ENCODE assay signal across 11 cellular contexts in the genomic region with DNA sequence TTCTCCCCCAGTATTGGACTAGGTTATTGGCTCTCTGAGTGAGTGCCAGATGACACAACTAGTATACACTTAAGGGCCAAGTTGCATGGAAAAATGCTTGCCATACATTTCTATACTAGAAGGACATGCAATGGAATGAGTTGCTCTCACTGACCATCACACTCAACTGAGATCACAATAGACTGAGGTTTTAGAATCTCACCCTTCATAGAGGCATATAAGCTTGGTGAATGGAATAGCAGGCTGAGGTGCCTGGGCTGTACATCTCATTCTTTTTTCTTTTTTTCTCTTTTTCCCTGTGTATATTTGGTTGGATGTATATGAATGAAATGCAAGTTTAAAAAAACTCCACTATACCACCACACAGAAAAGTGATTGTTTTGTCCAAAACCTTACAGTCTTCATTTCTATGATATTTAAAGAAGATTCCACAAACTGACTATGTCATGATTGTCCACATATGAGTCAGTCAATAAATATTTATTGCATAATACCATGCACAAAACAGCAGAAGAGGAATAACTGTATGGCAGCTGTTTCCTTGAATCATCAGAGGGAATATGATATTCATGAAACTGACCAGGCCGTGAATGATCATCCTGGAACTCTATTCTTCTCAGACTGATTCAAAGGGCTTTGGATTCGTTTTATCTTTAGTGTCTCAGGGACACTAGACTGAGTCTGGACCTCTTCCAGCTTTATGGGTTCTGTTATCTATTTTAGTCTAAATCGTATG.
DNase-seq lines count a peak whose midpoint lies in the region; ATAC-seq, FAIRE-seq and TF ChIP-seq lines count a peak whose summit lies in the region.
"Had no signal": no experiment of that assay in that cellular context is flagged by ENCODE, and none has a peak within 500 bp of the region (broad histone marks: within the 10 kb centered on the region; RNA-seq: fewer than 3 reads in every experiment).

No MANE protein-coding gene starts in this region.

- H4K20me1 ChIP-seq in HepG2 (ENCODE audit: insufficient read depth, low read length), result no peaks in the 10 kb centered on the region

- no peaks in the 10 kb centered on the region for H3K9me3 ChIP-seq in HepG2 (ENCODE audit: low read length)
- H3K9me3 ChIP-seq in CD4-positive, alpha-beta memory T cell (ENCODE audit: control insufficient read depth in 1 of 2, low read length in 2 of 2), result no peaks in the 10 kb centered on the region

- no peak overlapping the region for H3K4me2 ChIP-seq in HepG2 (ENCODE audit: low read depth, low read length)

- TF ChIP-seq RAD21 in HepG2 (CRISPR knock-in tag; IDR thresholded peaks at IDR 0.05), result no peak

- no peak overlapping the region for H3K4me3 Mint-ChIP-seq in CD4-positive, alpha-beta memory T cell

- intact Hi-C loops in HepG2 (cut with micrococcal nuclease; ENCODE audit: unreplicated experiment), result no loop called here
- intact Hi-C loops in CD4-positive, alpha-beta memory T cell (cut with micrococcal nuclease), result no loop called here

- no peak for TF ChIP-seq POLR2A in HepG2 (IDR thresholded peaks at IDR 0.05; ENCODE audit: insufficient read depth in 1 of 2, low read depth in 2 of 2, low read length in 2 of 2)

- CTCF ChIA-PET in HepG2 (lab: Yijun Ruan, JAX; ENCODE audit: low intra/inter-chr PET ratio, low total read pairs), result no interaction called here
- CTCF ChIA-PET in CD4-positive, alpha-beta memory T cell (lab: Charles Lee; ENCODE audit: partially characterized antibody), result interaction anchor here (1.0 to 1.6 kb wide), 2 partner anchors 12 to 191 kb away, joined by 3 to 5 read pairs; no protein-coding TSS in a partner anchor

- H3K9ac ChIP-seq in HepG2 (ENCODE audit: insufficient read depth, low read depth, low read length), result no peak overlapping the region

- H3K27ac Mint-ChIP-seq in CD4-positive, alpha-beta memory T cell, result peak overlapping the region in 1 of 7 donors; percentile 44

- no peaks in the 10 kb centered on the region for H3K27me3 ChIP-seq in HepG2 (ENCODE audit: control insufficient read depth in 1 of 2, insufficient read depth in 2 of 2, low read length in 2 of 2)
- H3K27me3 ChIP-seq in CD4-positive, alpha-beta memory T cell (ENCODE audit: insufficient read depth, low read length), result no peaks in the 10 kb centered on the region

- H3K9me3 Mint-ChIP-seq in CD4-positive, alpha-beta memory T cell, result no peaks in the 10 kb centered on the region
- H3K9me3 Mint-ChIP-seq: activated T-helper 17 cell treated with anti-CD3 and anti-CD28 coated beads, Interleukin-2, amount 50 U/mL, for 72 hours had no signal

- no peak overlapping the region for H3K4me3 ChIP-seq in AG10803 (ENCODE audit: low read length)
- H3K4me3 ChIP-seq in HepG2 (replicated peaks in 1 of 3; ENCODE audit: insufficient read depth in 1 of 3, low read depth in 2 of 3, low read length in 3 of 3), result no peak overlapping the region
- no peak overlapping the region for H3K4me3 ChIP-seq in CD4-positive, alpha-beta memory T cell (ENCODE audit: low read length in 2 of 2)

- TF ChIP-seq EP300 in HepG2 (IDR thresholded peaks at IDR 0.05; ENCODE audit: low read depth in 2 of 2, low read length in 2 of 2), result no peak
- no peak for TF ChIP-seq EP300 in HepG2 (CRISPR knock-in tag; IDR thresholded peaks at IDR 0.05; ENCODE audit: borderline replicate concordance)

- H3K36me3 Mint-ChIP-seq in CD4-positive, alpha-beta memory T cell, result no peaks in the 10 kb centered on the region

- BruUV-seq in HepG2 (replicated peaks; lab: Mats Ljungman, UMichigan), result no TSS peak

- POLR2A ChIA-PET in HepG2 (lab: Yijun Ruan, JAX), result no interaction called here
- POLR2A ChIA-PET in CD4-positive, alpha-beta memory T cell (lab: Charles Lee; ENCODE audit: partially characterized antibody), result no interaction called here

- no peak for FAIRE-seq in HepG2 (lab: Jason Lieb, UNC)

- H3K4me1 Mint-ChIP-seq in CD4-positive, alpha-beta memory T cell, result peaks cover 13 to 39% (median 30%) of the 10 kb centered on the region in 4 donors

- TF ChIP-seq CTCF in AG10803 (conservative IDR thresholded peaks at IDR 0.05; ENCODE audit: low read length), result no peak
- no peak for TF ChIP-seq CTCF in HepG2 (CRISPR knock-in tag; IDR thresholded peaks at IDR 0.05)

- peak; percentile 89 for DNase-seq in AG10803 (ENCODE audit: low read depth)
- peak; percentile 83 for DNase-seq in M059J (ENCODE audit: low read depth)
- peak; percentile 63 for DNase-seq in brain pericyte (ENCODE audit: low read depth, low spot score)
- DNase-seq in HepG2 (ENCODE audit: low spot score), result no peak
- no peak for DNase-seq in CD4-positive, alpha-beta memory T cell
- DNase-seq in NCI-H446 (lab: John Stamatoyannopoulos, UW), result no peak
- no peak for DNase-seq in NCI-H1417 (lab: John Stamatoyannopoulos, UW)
- DNase-seq: mesendoderm, NCI-H510A had no signal

- in situ Hi-C loops in HepG2 (cut with HindIII; ENCODE audit: extremely low pct_ligation_motif_present, low pct_unique_long_range_greater_than_20kb), result loop anchor here (10.0 kb wide), 1 partner anchor 161 kb away; no protein-coding TSS in a partner anchor

- no peaks in the 10 kb centered on the region for H3K36me3 ChIP-seq in HepG2 (replicated peaks in 1 of 2; ENCODE audit: control insufficient read depth in 1 of 2, insufficient read depth in 2 of 2, low read length in 2 of 2)
- no peaks in the 10 kb centered on the region for H3K36me3 ChIP-seq in CD4-positive, alpha-beta memory T cell (ENCODE audit: insufficient read depth, low read length)

- no peaks in the 10 kb centered on the region for H3K27me3 Mint-ChIP-seq in CD4-positive, alpha-beta memory T cell
- H3K27me3 Mint-ChIP-seq: activated T-helper 17 cell treated with anti-CD3 and anti-CD28 coated beads, Interleukin-2, amount 50 U/mL, for 72 hours had no signal

- H3K4me1 ChIP-seq in HepG2 (ENCODE audit: insufficient read depth, low read length), result no peaks in the 10 kb centered on the region
- H3K4me1 ChIP-seq in CD4-positive, alpha-beta memory T cell (ENCODE audit: insufficient read depth, low read length), result peaks cover 33% of the 10 kb centered on the region

- no peaks in the 10 kb centered on the region for H3K79me2 ChIP-seq in HepG2 (ENCODE audit: insufficient read depth, low read length)

- H2AFZ ChIP-seq in HepG2 (ENCODE audit: low read length), result no peak overlapping the region

- H3K27ac ChIP-seq in HepG2 (ENCODE audit: extremely low read length, insufficient read depth, low read length), result no peak overlapping the region
- H3K27ac ChIP-seq in CD4-positive, alpha-beta memory T cell (ENCODE audit: low read depth, low read length), result no peak overlapping the region

- ATAC-seq in HepG2 (no peak), GM18520 (IDR thresholded peaks at IDR 0.05; ENCODE audit: unreplicated experiment) (no peak)
- ATAC-seq: activated T-helper 17 cell treated with anti-CD3 and anti-CD28 coated beads, Interleukin-2, amount 50 U/mL, for 72 hours had no signal

- WGBS in HepG2 (ENCODE audit: low lambda C conversion rate), result 5% methylated on average over 3 of the region's 3 CpGs

TF ChIP-seq in HepG2, 621 proteins besides CTCF, POLR2A, EP300 and RAD21:
- TF ChIP-seq AGO2 (optimal IDR thresholded peaks at IDR 0.05; ENCODE audit: low read depth, low read length) (no peak), ATF7 (IDR thresholded peaks at IDR 0.05) (peak; percentile 60; the same call in 1 of the 2 replicates), ATF7 (CRISPR knock-in tag; IDR thresholded peaks at IDR 0.05) (no peak), CEBPB (IDR thresholded peaks at IDR 0.05; ENCODE audit: borderline replicate concordance, low read depth, low read length) (peak; percentile 66)

Comparison
In these comparisons a context has a peak if more than half of its experiments do, and no peak if none do; other contexts are left out.
1. DNase-seq: peak in AG10803 (single experiment), M059J (single experiment) and brain pericyte (single experiment); none in HepG2 (single experiment), CD4-positive, alpha-beta memory T cell (0 of 5), NCI-H446 (0 of 2) and NCI-H1417 (0 of 3).